In genomic region chr3:131708216-131708615, GRCh38 we compare ENCODE assay signal across 22 cellular contexts.
DNase-seq lines count a peak whose midpoint lies in the region; ATAC-seq and TF ChIP-seq lines count a peak whose summit lies in the region.
"Had no signal": no experiment of that assay in that cellular context is flagged by ENCODE, and none has a peak within 500 bp of the region (broad histone marks: within the 10 kb centered on the region; RNA-seq: fewer than 3 reads in every experiment).

No MANE protein-coding gene starts in this region.

- no peak for TF ChIP-seq POLR2A in vagina (IDR thresholded peaks at IDR 0.05)

- H3K9me3 ChIP-seq in GM23248 (ENCODE audit: low read depth) (no peaks in the 10 kb centered on the region), RWPE2 (ENCODE audit: severe bottlenecking) (no peaks in the 10 kb centered on the region), vagina (no peaks in the 10 kb centered on the region)
- H3K9me3 ChIP-seq: A549, BLaER1, Caco-2, MG63 had no signal

- no peaks in the 10 kb centered on the region for H3K9me2 ChIP-seq in GM23248 (ENCODE audit: insufficient read depth)

- H3K36me3 ChIP-seq in GM23248 (ENCODE audit: low read depth) = no peaks in the 10 kb centered on the region
- no peaks in the 10 kb centered on the region for H3K36me3 ChIP-seq in RWPE2 (ENCODE audit: low read depth)
- H3K36me3 ChIP-seq in vagina = no peaks in the 10 kb centered on the region
- H3K36me3 ChIP-seq: BLaER1, MG63 had no signal

- peaks cover 23% of the 10 kb centered on the region for H3K4me1 ChIP-seq in GM23248 (ENCODE audit: insufficient read depth)
- no peaks in the 10 kb centered on the region for H3K4me1 ChIP-seq in RWPE2 (ENCODE audit: insufficient read depth, poor library complexity, severe bottlenecking)
- H3K4me1 ChIP-seq in vagina = no peaks in the 10 kb centered on the region
- H3K4me1 ChIP-seq: Caco-2 had no signal

- no peak overlapping the region for H3K4me2 ChIP-seq in GM23248 (ENCODE audit: unreplicated experiment)
- H3K4me2 ChIP-seq: A549, BLaER1 had no signal

- H3K79me2 ChIP-seq in GM23248 (ENCODE audit: insufficient read depth) = no peaks in the 10 kb centered on the region

- H3K27me3 ChIP-seq in GM23248 (replicated peaks; ENCODE audit: insufficient read depth) = no peaks in the 10 kb centered on the region
- no peaks in the 10 kb centered on the region for H3K27me3 ChIP-seq in RWPE2 (ENCODE audit: insufficient read depth, poor library complexity, severe bottlenecking)
- no peaks in the 10 kb centered on the region for H3K27me3 ChIP-seq in vagina
- H3K27me3 ChIP-seq: BLaER1, MG63 had no signal

- intact Hi-C loops in vagina (cut with DNase I) = no loop called here

- in situ Hi-C loops in Caki2 (cut with HindIII; ENCODE audit: low pct_unique_long_range_greater_than_20kb, low sequenced_read_pairs) (no loop called here), GM23248 (cut with MboI) (no loop called here)

- TF ChIP-seq CTCF in RWPE2 (IDR thresholded peaks at IDR 0.05; ENCODE audit: poor library complexity, severe bottlenecking) = no peak
- TF ChIP-seq CTCF in vagina (IDR thresholded peaks at IDR 0.05) = no peak

- H2AFZ ChIP-seq in GM23248 = peak overlapping the region; percentile 45; the same call in 1 of the 2 replicates

- H3K27ac ChIP-seq in GM23248 = 0 out of 2 replicates have a peak overlapping the region, but pooled peaks have one; percentile 13
- no peak overlapping the region for H3K27ac ChIP-seq in RWPE2 (ENCODE audit: poor library complexity, severe bottlenecking)
- H3K27ac ChIP-seq in vagina = no peak overlapping the region
- H3K27ac ChIP-seq: A549, BLaER1 had no signal

- ATAC-seq in RWPE2 (ENCODE audit: low read depth) = peak; percentile 27; the same call in 1 of the 3 replicates
- no peak for ATAC-seq in HG03571 (IDR thresholded peaks at IDR 0.05; ENCODE audit: unreplicated experiment)
- ATAC-seq: A549 had no signal

- H3K9ac ChIP-seq in GM23248 = no peak overlapping the region
- H3K9ac ChIP-seq: BLaER1 had no signal

- no peak overlapping the region for H3K4me3 ChIP-seq in GM23248
- no peak overlapping the region for H3K4me3 ChIP-seq in RWPE2 (ENCODE audit: severe bottlenecking)
- no peak overlapping the region for H3K4me3 ChIP-seq in vagina
- H3K4me3 ChIP-seq: A549, BLaER1, MG63 had no signal

- H4K20me1 ChIP-seq in GM23248 (ENCODE audit: insufficient read depth) = no peaks in the 10 kb centered on the region
- H4K20me1 ChIP-seq: BLaER1 had no signal

- DNase-seq in Caki2 (ENCODE audit: low read depth) (peak; percentile 41), GM23248 (peak; percentile 74), RWPE2 (ENCODE audit: low spot score) (no peak), iris pigment epithelial cell (ENCODE audit: low read depth) (peak; percentile 2), dedifferentiated amniotic fluid mesenchymal stem cell (ENCODE audit: extremely low spot score) (no peak), vagina (ENCODE audit: extremely low spot score in 2 of 2) (no peak)
- DNase-seq in stimulated activated naive CD4-positive, alpha-beta T cell treated with Interleukin-2 at 50 U/mL for 16 hours (lab: John Stamatoyannopoulos, UW) = no peak
- DNase-seq: Caco-2; CD4-positive, alpha-beta memory T cell; DND-41; GDM1; Kasumi-1; MG63; NCI-H1048; NCI-H1417 treated with DMSO at 0.1 percent for 48 hours; NCI-H187; NCI-H446; NCI-H526; Right ventricle myocardium superior had no signal

- H3F3A ChIP-seq in GM23248 (ENCODE audit: insufficient read depth) = peaks cover 16% of the 10 kb centered on the region

Comparison
In these comparisons a context has a peak if more than half of its experiments do, and no peak if none do; other contexts are left out.
1. DNase-seq: peak in Caki2 (single experiment), GM23248 (single experiment) and iris pigment epithelial cell (single experiment); none in RWPE2 (single experiment), dedifferentiated amniotic fluid mesenchymal stem cell (single experiment), stimulated activated naive CD4-positive, alpha-beta T cell treated with Interleukin-2 at 50 U/mL for 16 hours (single experiment) and vagina (0 of 2).